Comparison of ENCODE assay signal across 15 cellular contexts in the genomic region with DNA sequence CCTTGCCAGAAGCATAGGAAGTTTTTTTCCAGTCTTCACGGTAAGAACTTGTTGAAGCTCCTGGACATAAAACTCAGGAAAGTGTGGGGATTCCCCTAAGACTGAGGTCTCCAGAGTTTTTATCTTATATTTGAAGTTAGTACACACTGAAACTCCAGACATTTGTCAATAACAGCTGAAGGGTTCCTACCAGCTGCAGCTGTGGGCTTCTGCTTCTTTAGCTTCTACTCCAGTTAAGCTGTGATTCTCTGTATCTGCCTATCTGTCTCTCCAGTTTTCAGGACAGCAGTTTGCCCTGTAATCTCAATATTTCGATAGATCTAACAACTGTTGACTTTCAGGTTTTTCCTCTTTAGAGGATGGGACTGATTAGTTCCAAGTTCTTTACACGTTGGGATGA.
DNase-seq lines count a peak whose midpoint lies in the region; ATAC-seq and TF ChIP-seq lines count a peak whose summit lies in the region.
"Had no signal": no experiment of that assay in that cellular context is flagged by ENCODE, and none has a peak within 500 bp of the region (broad histone marks: within the 10 kb centered on the region; RNA-seq: fewer than 3 reads in every experiment).

No MANE protein-coding gene starts in this region.

- peaks cover 14% of the 10 kb centered on the region for H3K36me3 Mint-ChIP-seq in GM23338 (ENCODE audit: low read depth)
- H3K36me3 Mint-ChIP-seq: CD4-positive, alpha-beta memory T cell had no signal

- H4K20me1 ChIP-seq in GM23338 (replicated peaks; ENCODE audit: insufficient read depth) (no peaks in the 10 kb centered on the region), MM.1S (ENCODE audit: insufficient read depth, low read length) (no peaks in the 10 kb centered on the region), hepatocyte (ENCODE audit: insufficient read depth, poor library complexity, severe bottlenecking) (no peaks in the 10 kb centered on the region)

- no peak overlapping the region for H3K27ac Mint-ChIP-seq in GM23338
- H3K27ac Mint-ChIP-seq: CD4-positive, alpha-beta memory T cell had no signal

- H3K4me3 ChIP-seq in GM23338 (no peak overlapping the region), MM.1S (ENCODE audit: low read length) (peak overlapping the region; percentile 10; the same call in 1 of the 2 replicates), hepatocyte (no peak overlapping the region)
- H3K4me3 ChIP-seq: GM12878 had no signal

- ATAC-seq in GM23338 = no peak
- ATAC-seq in GM21381 (IDR thresholded peaks at IDR 0.05; ENCODE audit: unreplicated experiment) = no peak
- ATAC-seq: GM12878 had no signal

- no peak for DNase-seq in GM23338 (ENCODE audit: low spot score)
- peak; percentile 66 for DNase-seq in MM.1S
- peak; percentile 4 for DNase-seq in hepatocyte (ENCODE audit: low spot score)
- DNase-seq in NCI-H82 treated with DMSO at 0.1 percent for 48 hours (lab: John Stamatoyannopoulos, UW; ENCODE audit: unreplicated experiment) = no peak
- no peak for DNase-seq in amygdala (lab: John Stamatoyannopoulos, UW)
- DNase-seq: C1 segment of cervical spinal cord; Calu3; CD4-positive, alpha-beta memory T cell; COR-L47; DMS53; DMS79 treated with DMSO at 0.1 percent for 48 hours; H7; HCEC 1CT had no signal

- H3K9me3 Mint-ChIP-seq in GM23338 = peaks cover 30% of the 10 kb centered on the region

- TF ChIP-seq CTCF in GM23338 (conservative IDR thresholded peaks at IDR 0.05; ENCODE audit: low read depth in 2 of 2) (no peak), MM.1S (IDR thresholded peaks at IDR 0.05; ENCODE audit: low read length) (no peak), hepatocyte (IDR thresholded peaks at IDR 0.05; ENCODE audit: poor library complexity) (no peak)

- peaks cover 3% of the 10 kb centered on the region for H3K27me3 Mint-ChIP-seq in GM23338 (ENCODE audit: insufficient read depth, low read depth, poor library complexity)
- H3K27me3 Mint-ChIP-seq: CD4-positive, alpha-beta memory T cell had no signal

- H3K9me2 ChIP-seq in GM23338 (ENCODE audit: insufficient read depth) (no peaks in the 10 kb centered on the region), MM.1S (replicated peaks; ENCODE audit: insufficient read depth, low read length) (no peaks in the 10 kb centered on the region), hepatocyte (replicated peaks; ENCODE audit: insufficient read depth) (no peaks in the 10 kb centered on the region)

- H3K36me3 ChIP-seq in GM23338 (ENCODE audit: insufficient read depth) (no peaks in the 10 kb centered on the region), MM.1S (replicated peaks; ENCODE audit: insufficient read depth, low read length) (no peaks in the 10 kb centered on the region), hepatocyte (replicated peaks; ENCODE audit: insufficient read depth, low read depth) (no peaks in the 10 kb centered on the region)

- no peaks in the 10 kb centered on the region for H3F3A ChIP-seq in GM23338 (replicated peaks; ENCODE audit: low read depth)
- 0 out of 2 replicates have a peak, but pooled peaks cover 7% of the 10 kb centered on the region for H3F3A ChIP-seq in MM.1S (ENCODE audit: insufficient read depth, low read length)

- H3K27ac ChIP-seq in GM23338 (ENCODE audit: low read depth) = no peak overlapping the region
- H3K27ac ChIP-seq in MM.1S (ENCODE audit: low read length) = peak overlapping the region; percentile 41; the same call in 1 of the 2 replicates
- H3K27ac ChIP-seq in hepatocyte = no peak overlapping the region

- peaks cover 2% of the 10 kb centered on the region; the same call in 2 of the 3 replicates for H3K4me1 Mint-ChIP-seq in GM23338
- H3K4me1 Mint-ChIP-seq: CD4-positive, alpha-beta memory T cell had no signal

- H2AFZ ChIP-seq in GM23338 = peak overlapping the region; percentile 8; the same call in 1 of the 2 replicates
- 0 out of 2 replicates have a peak overlapping the region, but pooled peaks have one; percentile 46 for H2AFZ ChIP-seq in MM.1S (ENCODE audit: low read length)
- H2AFZ ChIP-seq in hepatocyte = no peak overlapping the region

- H3K27me3 ChIP-seq in GM23338 (ENCODE audit: insufficient read depth) (no peaks in the 10 kb centered on the region), MM.1S (replicated peaks; ENCODE audit: insufficient read depth, low read length) (no peaks in the 10 kb centered on the region), hepatocyte (no peaks in the 10 kb centered on the region)

- H3K4me3 Mint-ChIP-seq in GM23338 = no peak overlapping the region
- H3K4me3 Mint-ChIP-seq: CD4-positive, alpha-beta memory T cell had no signal

- peak overlapping the region; percentile 20; the same call in 1 of the 2 replicates for H3K9ac ChIP-seq in MM.1S (ENCODE audit: low read length)

- H3K9me3 ChIP-seq in MM.1S (replicated peaks; ENCODE audit: insufficient read depth, low read length) (no peaks in the 10 kb centered on the region), hepatocyte (ENCODE audit: low read depth) (no peaks in the 10 kb centered on the region)

- H3K4me2 ChIP-seq in GM23338 (no peak overlapping the region), MM.1S (ENCODE audit: low read depth, low read length) (peak overlapping the region; percentile 54), hepatocyte (no peak overlapping the region)

- H3K79me2 ChIP-seq in GM23338 (replicated peaks; ENCODE audit: insufficient read depth) = no peaks in the 10 kb centered on the region
- no peaks in the 10 kb centered on the region for H3K79me2 ChIP-seq in MM.1S (ENCODE audit: low read length)
- no peaks in the 10 kb centered on the region for H3K79me2 ChIP-seq in hepatocyte

- H3K4me1 ChIP-seq in GM23338 (ENCODE audit: insufficient read depth) (peaks cover 6% of the 10 kb centered on the region; the same call in 1 of the 2 replicates), MM.1S (ENCODE audit: low read length) (0 out of 2 replicates have a peak, but pooled peaks cover 4% of the 10 kb centered on the region), hepatocyte (ENCODE audit: insufficient read depth) (no peaks in the 10 kb centered on the region)

- WGBS in hepatocyte (ENCODE audit: low lambda C conversion rate, missing lambda C conversion rate) = 48% methylated on average over 3 of the region's 3 CpGs

TF ChIP-seq in GM23338, 12 proteins besides CTCF, POLR2A, EP300 and RAD21:
- no peak for TF ChIP-seq POLR2AphosphoS5 (IDR thresholded peaks at IDR 0.05; ENCODE audit: low read depth)
- no peak for TF ChIP-seq ZNF331 (CRISPR knock-in tag; IDR thresholded peaks at IDR 0.05; ENCODE audit: low read depth)
- TF ChIP-seq, protein P1, sequence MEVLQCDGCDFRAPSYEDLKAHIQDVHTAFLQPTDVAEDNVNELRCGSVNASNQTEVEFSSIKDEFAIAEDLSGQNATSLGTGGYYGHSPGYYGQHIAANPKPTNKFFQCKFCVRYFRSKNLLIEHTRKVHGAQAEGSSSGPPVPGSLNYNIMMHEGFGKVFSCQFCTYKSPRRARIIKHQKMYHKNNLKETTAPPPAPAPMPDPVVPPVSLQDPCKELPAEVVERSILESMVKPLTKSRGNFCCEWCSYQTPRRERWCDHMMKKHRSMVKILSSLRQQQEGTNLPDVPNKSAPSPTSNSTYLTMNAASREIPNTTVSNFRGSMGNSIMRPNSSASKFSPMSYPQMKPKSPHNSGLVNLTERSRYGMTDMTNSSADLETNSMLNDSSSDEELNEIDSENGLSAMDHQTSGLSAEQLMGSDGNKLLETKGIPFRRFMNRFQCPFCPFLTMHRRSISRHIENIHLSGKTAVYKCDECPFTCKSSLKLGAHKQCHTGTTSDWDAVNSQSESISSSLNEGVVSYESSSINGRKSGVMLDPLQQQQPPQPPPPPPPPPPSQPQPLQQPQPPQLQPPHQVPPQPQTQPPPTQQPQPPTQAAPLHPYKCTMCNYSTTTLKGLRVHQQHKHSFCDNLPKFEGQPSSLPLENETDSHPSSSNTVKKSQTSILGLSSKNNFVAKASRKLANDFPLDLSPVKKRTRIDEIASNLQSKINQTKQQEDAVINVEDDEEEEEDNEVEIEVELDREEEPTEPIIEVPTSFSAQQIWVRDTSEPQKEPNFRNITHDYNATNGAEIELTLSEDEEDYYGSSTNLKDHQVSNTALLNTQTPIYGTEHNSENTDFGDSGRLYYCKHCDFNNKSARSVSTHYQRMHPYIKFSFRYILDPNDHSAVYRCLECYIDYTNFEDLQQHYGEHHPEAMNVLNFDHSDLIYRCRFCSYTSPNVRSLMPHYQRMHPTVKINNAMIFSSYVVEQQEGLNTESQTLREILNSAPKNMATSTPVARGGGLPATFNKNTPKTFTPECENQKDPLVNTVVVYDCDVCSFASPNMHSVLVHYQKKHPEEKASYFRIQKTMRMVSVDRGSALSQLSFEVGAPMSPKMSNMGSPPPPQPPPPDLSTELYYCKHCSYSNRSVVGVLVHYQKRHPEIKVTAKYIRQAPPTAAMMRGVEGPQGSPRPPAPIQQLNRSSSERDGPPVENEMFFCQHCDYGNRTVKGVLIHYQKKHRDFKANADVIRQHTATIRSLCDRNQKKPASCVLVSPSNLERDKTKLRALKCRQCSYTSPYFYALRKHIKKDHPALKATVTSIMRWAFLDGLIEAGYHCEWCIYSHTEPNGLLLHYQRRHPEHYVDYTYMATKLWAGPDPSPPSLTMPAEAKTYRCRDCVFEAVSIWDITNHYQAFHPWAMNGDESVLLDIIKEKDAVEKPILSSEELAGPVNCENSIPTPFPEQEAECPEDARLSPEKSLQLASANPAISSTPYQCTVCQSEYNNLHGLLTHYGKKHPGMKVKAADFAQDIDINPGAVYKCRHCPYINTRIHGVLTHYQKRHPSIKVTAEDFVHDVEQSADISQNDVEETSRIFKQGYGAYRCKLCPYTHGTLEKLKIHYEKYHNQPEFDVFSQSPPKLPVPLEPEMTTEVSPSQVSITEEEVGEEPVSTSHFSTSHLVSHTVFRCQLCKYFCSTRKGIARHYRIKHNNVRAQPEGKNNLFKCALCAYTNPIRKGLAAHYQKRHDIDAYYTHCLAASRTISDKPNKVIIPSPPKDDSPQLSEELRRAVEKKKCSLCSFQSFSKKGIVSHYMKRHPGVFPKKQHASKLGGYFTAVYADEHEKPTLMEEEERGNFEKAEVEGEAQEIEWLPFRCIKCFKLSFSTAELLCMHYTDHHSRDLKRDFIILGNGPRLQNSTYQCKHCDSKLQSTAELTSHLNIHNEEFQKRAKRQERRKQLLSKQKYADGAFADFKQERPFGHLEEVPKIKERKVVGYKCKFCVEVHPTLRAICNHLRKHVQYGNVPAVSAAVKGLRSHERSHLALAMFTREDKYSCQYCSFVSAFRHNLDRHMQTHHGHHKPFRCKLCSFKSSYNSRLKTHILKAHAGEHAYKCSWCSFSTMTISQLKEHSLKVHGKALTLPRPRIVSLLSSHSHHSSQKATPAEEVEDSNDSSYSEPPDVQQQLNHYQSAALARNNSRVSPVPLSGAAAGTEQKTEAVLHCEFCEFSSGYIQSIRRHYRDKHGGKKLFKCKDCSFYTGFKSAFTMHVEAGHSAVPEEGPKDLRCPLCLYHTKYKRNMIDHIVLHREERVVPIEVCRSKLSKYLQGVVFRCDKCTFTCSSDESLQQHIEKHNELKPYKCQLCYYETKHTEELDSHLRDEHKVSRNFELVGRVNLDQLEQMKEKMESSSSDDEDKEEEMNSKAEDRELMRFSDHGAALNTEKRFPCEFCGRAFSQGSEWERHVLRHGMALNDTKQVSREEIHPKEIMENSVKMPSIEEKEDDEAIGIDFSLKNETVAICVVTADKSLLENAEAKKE (CRISPR knock-in tag; IDR thresholded peaks at IDR 0.05) = no peak
- TF ChIP-seq EZH2phosphoT487 (IDR thresholded peaks at IDR 0.05; ENCODE audit: unreplicated experiment) = no peak

Comparison
In these comparisons a context has a peak if more than half of its experiments do, and no peak if none do; other contexts are left out.
1. DNase-seq: peak in MM.1S (single experiment) and hepatocyte (single experiment); none in GM23338 (single experiment), NCI-H82 treated with DMSO at 0.1 percent for 48 hours (single experiment) and amygdala (0 of 56).